8 cellular contexts compared by ENCODE assay signal in genomic region chr14:104870368-104871144, GRCh38. TPM values are rescaled to one million over a fixed set of nuclear protein-coding genes. Genes with fewer than 3 reads are reported as not detected.
DNase-seq lines count a peak whose midpoint lies in the region; ATAC-seq and TF ChIP-seq lines count a peak whose summit lies in the region.

No MANE protein-coding gene starts in this region.

- CTCF ChIA-PET in activated CD4-positive, alpha-beta T cell treated with anti-CD3 and anti-CD28 coated beads, Interleukin-2, amount 10 ng/mL, durations not matched to agents 7 days and 5 days (lab: Charles Lee) = interaction anchor here (1.4 kb wide), 1 partner anchor 24 kb away, joined by 3 read pairs; no protein-coding TSS in a partner anchor

- H3K4me3 Mint-ChIP-seq in activated CD4-positive, alpha-beta T cell treated with anti-CD3 and anti-CD28 coated beads, Interleukin-2, amount 10 ng/mL, durations not matched to agents 7 days and 5 days = no peak overlapping the region

- POLR2A ChIA-PET in activated CD4-positive, alpha-beta T cell treated with anti-CD3 and anti-CD28 coated beads, Interleukin-2, amount 10 ng/mL, durations not matched to agents 7 days and 5 days (lab: Charles Lee) = no interaction called here

- H3K9me3 Mint-ChIP-seq in activated CD4-positive, alpha-beta T cell treated with anti-CD3 and anti-CD28 coated beads, Interleukin-2, amount 10 ng/mL, durations not matched to agents 7 days and 5 days = no peaks in the 10 kb centered on the region

- DNase-seq in HuH-7 (ENCODE audit: low spot score) (peak; percentile 75), foreskin fibroblast (no peak), retina (no peak), NCI-H1694 (lab: John Stamatoyannopoulos, UW) (no peak), glomerular visceral epithelial cell (ENCODE audit: extremely low spot score) (no peak)
- DNase-seq in activated CD4-positive, alpha-beta T cell treated with anti-CD3 and anti-CD28 coated beads, Interleukin-2, amount 10 ng/mL, durations not matched to agents 7 days and 5 days = peak; percentile 49
- DNase-seq in stimulated activated CD8-positive, alpha-beta memory T cell treated with anti-CD3 and anti-CD28 coated beads, Interleukin-15, amount 100 ng/mL, for 48 hours (ENCODE audit: low read depth in 2 of 2) = peak; percentile 15

- peaks cover 9% of the 10 kb centered on the region for H3K27me3 Mint-ChIP-seq in activated CD4-positive, alpha-beta T cell treated with anti-CD3 and anti-CD28 coated beads, Interleukin-2, amount 10 ng/mL, durations not matched to agents 7 days and 5 days

- no peak overlapping the region for H3K4me3 ChIP-seq in foreskin fibroblast (ENCODE audit: low read depth in 1 of 2, low read length in 2 of 2)

- no peak overlapping the region for H3K27ac Mint-ChIP-seq in activated CD4-positive, alpha-beta T cell treated with anti-CD3 and anti-CD28 coated beads, Interleukin-2, amount 10 ng/mL, durations not matched to agents 7 days and 5 days

- TF ChIP-seq CTCF in foreskin fibroblast (IDR thresholded peaks at IDR 0.05; ENCODE audit: low read depth, low read length) = peak; percentile 24

- ATAC-seq in HG02852 (IDR thresholded peaks at IDR 0.05; ENCODE audit: unreplicated experiment) = no peak

- peaks cover 11% of the 10 kb centered on the region for H3K4me1 Mint-ChIP-seq in activated CD4-positive, alpha-beta T cell treated with anti-CD3 and anti-CD28 coated beads, Interleukin-2, amount 10 ng/mL, durations not matched to agents 7 days and 5 days

- H3K36me3 Mint-ChIP-seq in activated CD4-positive, alpha-beta T cell treated with anti-CD3 and anti-CD28 coated beads, Interleukin-2, amount 10 ng/mL, durations not matched to agents 7 days and 5 days (ENCODE audit: low read depth) = no peaks in the 10 kb centered on the region

RNA-seq across cellular contexts. Expression of gene CEP170B, which starts 5.5 kb away (rescaled TPM):
- 1 to 10 TPM; 3.0 TPM for total RNA-seq in activated CD4-positive, alpha-beta T cell treated with anti-CD3 and anti-CD28 coated beads, Interleukin-2, amount 10 ng/mL, durations not matched to agents 7 days and 5 days

RNA-seq across cellular contexts. Expression of gene PLD4, which starts 54.1 kb away (rescaled TPM):
- total RNA-seq in activated CD4-positive, alpha-beta T cell treated with anti-CD3 and anti-CD28 coated beads, Interleukin-2, amount 10 ng/mL, durations not matched to agents 7 days and 5 days = not detected

Comparison
In these comparisons a context has a peak if more than half of its experiments do, and no peak if none do; other contexts are left out.
1. DNase-seq: peak in HuH-7 (single experiment), activated CD4-positive, alpha-beta T cell treated with anti-CD3 and anti-CD28 coated beads, Interleukin-2, amount 10 ng/mL, durations not matched to agents 7 days and 5 days (single experiment) and stimulated activated CD8-positive, alpha-beta memory T cell treated with anti-CD3 and anti-CD28 coated beads, Interleukin-15, amount 100 ng/mL, for 48 hours (2 of 2); none in foreskin fibroblast (0 of 2), retina (single experiment), NCI-H1694 (single experiment) and glomerular visceral epithelial cell (single experiment).